Comparison of ENCODE assay signal across 26 cellular contexts in genomic region chr13:80274643-80275042, GRCh38.
"Had no signal": no experiment of that assay in that cellular context is flagged by ENCODE, and none has a peak within 500 bp of the region (broad histone marks: within the 10 kb centered on the region; RNA-seq: fewer than 3 reads in every experiment).

No MANE protein-coding gene starts in this region.

- FAIRE-seq: islet of Langerhans, pancreas, small intestine had no signal

- ATAC-seq: activated naive CD8-positive, alpha-beta T cell treated with anti-CD3 and anti-CD28 coated beads, Interleukin-2, amount 50 U/mL, for 24 hours; effector memory CD8-positive, alpha-beta T cell; left lung; mucosa of descending colon; pancreas; right lobe of liver; stimulated activated naive CD8-positive, alpha-beta T cell treated with anti-CD3 and anti-CD28 coated beads, Interleukin-15, amount 100 ng/mL, for 72 hours; T-helper 17 cell had no signal

- H3K36me3 ChIP-seq: breast epithelium, left lung, pancreas, right lobe of liver, vagina had no signal

- DNase-seq: activated CD4-positive, CD25-positive, alpha-beta regulatory T cell treated with anti-CD3 and anti-CD28 coated beads, Interleukin-2, amount 50 U/mL, for 72 hours; activated CD8-positive, alpha-beta memory T cell treated with anti-CD3 and anti-CD28 coated beads for 24 hours; activated CD8-positive, alpha-beta memory T cell treated with anti-CD3 and anti-CD28 coated beads, Interleukin-2, amount 50 U/mL, for 48 hours; activated effector memory CD4-positive, alpha-beta T cell treated with Interleukin-2 at 50 U/mL for 16 hours; activated naive CD4-positive, alpha-beta T cell treated with anti-CD3 and anti-CD28 coated beads, Interleukin-2, amount 10 ng/mL, durations not matched to agents 7 days and 5 days; activated naive CD8-positive, alpha-beta T cell treated with anti-CD3 and anti-CD28 coated beads, Interleukin-2, amount 50 U/mL, for 24 hours; activated T-cell treated with anti-CD3 and anti-CD28 coated beads, Interleukin-2, amount 50 U/mL, for 48 hours; aorta; cerebellar nuclear complex; effector memory CD8-positive, alpha-beta T cell; foreskin melanocyte; glutamatergic neuron; hippocampal formation; left lung; mucosa of descending colon; naive B cell; pancreas; right lobe of liver; small intestine; stimulated activated CD4-positive, alpha-beta T cell treated with anti-CD3 and anti-CD28 coated beads, Interleukin-4, amount 100 ng/mL, for 1 hour; stimulated activated naive CD8-positive, alpha-beta T cell treated with anti-CD3 and anti-CD28 coated beads, Interleukin-15, amount 100 ng/mL, for 72 hours; T-helper 17 cell; trophoblast cell had no signal

- H3K4me3 ChIP-seq: breast epithelium, left lung, mucosa of descending colon, pancreas, right lobe of liver, vagina had no signal

- H3K27me3 ChIP-seq: breast epithelium, left lung, pancreas, right lobe of liver, vagina had no signal
